ENCODE assay signal across 23 cellular contexts in the genomic region with DNA sequence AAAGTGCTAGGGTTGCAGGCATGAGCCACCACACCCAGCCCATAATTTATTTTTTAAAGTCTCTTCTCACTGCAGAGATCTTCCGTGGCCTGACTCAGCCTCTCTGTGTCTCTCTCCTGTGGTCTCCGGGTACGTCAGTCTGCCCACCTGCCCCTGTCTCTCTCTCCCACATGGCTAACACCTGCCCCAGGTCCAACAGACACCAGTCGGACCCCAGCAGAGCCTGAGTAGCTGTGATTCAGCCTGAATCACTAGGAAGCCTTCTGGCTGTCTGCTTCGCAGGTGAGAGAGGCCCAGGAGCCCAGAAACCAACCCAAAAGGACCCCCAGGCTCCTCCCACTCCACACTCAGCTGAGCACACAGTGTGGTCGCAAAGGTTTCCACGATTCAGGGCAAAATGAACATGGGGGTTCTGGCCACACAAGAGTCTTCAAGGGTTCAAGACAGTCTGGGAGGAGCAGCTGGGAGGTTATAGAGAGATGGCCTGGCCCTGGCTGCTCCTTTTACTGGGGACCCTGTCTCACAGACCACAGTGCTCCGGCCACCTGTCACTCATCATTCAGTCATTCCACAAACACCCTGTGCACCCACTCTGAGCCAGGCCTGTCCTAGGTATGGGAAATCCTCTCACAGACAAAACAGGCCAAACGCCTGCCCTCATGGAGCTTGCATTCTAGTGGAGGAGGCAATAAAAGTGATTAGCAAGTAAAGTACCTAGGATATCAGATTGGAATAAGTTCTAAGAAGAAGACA. TPM values are rescaled to one million over a fixed set of nuclear protein-coding genes. Genes with fewer than 3 reads are reported as not detected.
DNase-seq lines count a peak whose midpoint lies in the region; ATAC-seq, FAIRE-seq and TF ChIP-seq lines count a peak whose summit lies in the region.
"Had no signal": no experiment of that assay in that cellular context is flagged by ENCODE, and none has a peak within 500 bp of the region (broad histone marks: within the 10 kb centered on the region; RNA-seq: fewer than 3 reads in every experiment).

No MANE protein-coding gene starts in this region.

- H2BK12ac ChIP-seq in H9 (ENCODE audit: insufficient read length, low read depth, low read length): no peak overlapping the region

- H3K23me2 ChIP-seq in H9 (ENCODE audit: insufficient read length, low read depth, low read length, poor library complexity, severe bottlenecking): no peaks in the 10 kb centered on the region

- H3K27me3 ChIP-seq in H9 (ENCODE audit: insufficient read depth, low read length): no peaks in the 10 kb centered on the region; the same call in 1 of the 2 replicates
- peaks cover 0 to 30% of the 10 kb centered on the region in 2 experiments; a peak in 2 of 5 replicates for H3K27me3 ChIP-seq in K562 (ENCODE audit: control insufficient read depth in 2 of 2, insufficient read depth in 2 of 2, low read length in 2 of 2)
- H3K27me3 ChIP-seq in foreskin keratinocyte: peaks cover 9% of the 10 kb centered on the region
- peaks cover 14% of the 10 kb centered on the region; the same call in 1 of the 2 replicates for H3K27me3 ChIP-seq in PC-9 (ENCODE audit: insufficient read depth, low read depth)
- H3K27me3 ChIP-seq in CD8-positive, alpha-beta memory T cell (ENCODE audit: insufficient read depth, low read length, poor library complexity, severe bottlenecking): no peaks in the 10 kb centered on the region
- H3K27me3 ChIP-seq: BLaER1 treated with 17β-estradiol and CSF1 and Interleukin-3, amounts not matched to agents 10 nM and 100 nM had no signal

- intact Hi-C loops in K562 (cut with micrococcal nuclease): no loop called here
- intact Hi-C loops in PC-9 (cut with micrococcal nuclease; ENCODE audit: unreplicated experiment): no loop called here

- H4K91ac ChIP-seq in H9 (ENCODE audit: insufficient read length, low read depth, low read length): no peak overlapping the region

- H3K9ac ChIP-seq in H9 (ENCODE audit: extremely low read depth, insufficient read length, low read length) (no peak overlapping the region), K562 (ENCODE audit: insufficient read depth in 1 of 2, low read depth in 2 of 2, low read length in 2 of 2) (no peak overlapping the region)
- H3K9ac ChIP-seq: BLaER1 treated with 17β-estradiol and CSF1 and Interleukin-3, amounts not matched to agents 10 nM and 100 nM had no signal

- H3K18ac ChIP-seq in H9 (ENCODE audit: insufficient read length, low read depth, low read length): no peak overlapping the region

- CTCF ChIA-PET in K562 (lab: Yijun Ruan, JAX; ENCODE audit: low intra/inter-chr PET ratio): no interaction called here
- CTCF ChIA-PET in PC-9 (lab: Charles Lee): interaction anchor here (0.7 kb wide), 1 partner anchor 633 kb away, joined by 3 read pairs; no protein-coding TSS in a partner anchor
- CTCF ChIA-PET in WTC11 (lab: Charles Lee): interaction anchor here (0.8 to 3.4 kb wide), 6 partner anchors 9 to 178 kb away, joined by 3 to 15 read pairs (median 4); partner anchors contain the start of gene RUFY4
- CTCF ChIA-PET in CD8-positive, alpha-beta memory T cell (lab: Charles Lee): no interaction called here

- no CpG with 5 or more reads among the region's 9 CpGs for whole genome bisulfite sequencing in H9 (ENCODE audit: extremely low coverage, insufficient read length, low lambda C conversion rate)
- 0% methylated on average over 8 of the region's 9 CpGs for WGBS in K562 (ENCODE audit: insufficient coverage, low coverage, missing lambda C conversion rate)

- no peaks in the 10 kb centered on the region for H3K79me1 ChIP-seq in H9 (ENCODE audit: insufficient read depth, low read depth, low read length, poor library complexity, severe bottlenecking)

- H3K27me3 Mint-ChIP-seq in H9 (ENCODE audit: low read depth): peaks cover 12% of the 10 kb centered on the region
- no peaks in the 10 kb centered on the region; the same call in 1 of the 2 replicates for H3K27me3 Mint-ChIP-seq in WTC11 (ENCODE audit: low read depth)
- peaks cover 9 to 11% of the 10 kb centered on the region in 2 donors for H3K27me3 Mint-ChIP-seq in CD8-positive, alpha-beta memory T cell

- H3K9me1 ChIP-seq in K562 (ENCODE audit: control insufficient read depth, insufficient read depth, low read length): no peaks in the 10 kb centered on the region

- TF ChIP-seq EP300 in K562 (IDR thresholded peaks at IDR 0.05; ENCODE audit: low read length): no peak

- H3K9me3 Mint-ChIP-seq in H9 (no peaks in the 10 kb centered on the region; a peak in 1 of 5 replicates), WTC11 (peaks cover 3% of the 10 kb centered on the region)
- no peaks in the 10 kb centered on the region for H3K9me3 Mint-ChIP-seq in CD8-positive, alpha-beta memory T cell
- H3K9me3 Mint-ChIP-seq: CD8-positive, alpha-beta T cell; GM23338 had no signal

- H3K56ac ChIP-seq in H9 (ENCODE audit: insufficient read length, low read depth, low read length): no peak overlapping the region

- no peaks in the 10 kb centered on the region for H3K9me2 ChIP-seq in PC-9 (ENCODE audit: insufficient read depth)

- H3K27ac ChIP-seq in H9 (ENCODE audit: insufficient read length, low read depth, low read length) (no peak overlapping the region), K562 (ENCODE audit: extremely low read depth, low read depth, low read length) (no peak overlapping the region), foreskin keratinocyte (no peak overlapping the region), PC-9 (no peak overlapping the region)
- H3K27ac ChIP-seq in CD8-positive, alpha-beta memory T cell (ENCODE audit: low read depth, low read length): no peak overlapping the region
- H3K27ac ChIP-seq: BLaER1 treated with 17β-estradiol and CSF1 and Interleukin-3, amounts not matched to agents 10 nM and 100 nM had no signal

- H3K79me2 ChIP-seq in H9 (ENCODE audit: insufficient read depth, low read length) (no peaks in the 10 kb centered on the region), K562 (ENCODE audit: control insufficient read depth, insufficient read depth, low read length) (no peaks in the 10 kb centered on the region), PC-9 (ENCODE audit: low read depth) (no peaks in the 10 kb centered on the region)

- no peak overlapping the region for H4K8ac ChIP-seq in H9 (replicated peaks; ENCODE audit: insufficient read length, low read depth, low read length)

- H3K4me3 Mint-ChIP-seq in H9: no peak overlapping the region
- no peak overlapping the region for H3K4me3 Mint-ChIP-seq in WTC11
- H3K4me3 Mint-ChIP-seq in CD8-positive, alpha-beta memory T cell: no peak overlapping the region
- H3K4me3 Mint-ChIP-seq: B cell; CD8-positive, alpha-beta T cell; GM23338 had no signal

- H3K4me2 ChIP-seq in H9 (ENCODE audit: insufficient read depth, insufficient read length, low read length): no peak overlapping the region
- H3K4me2 ChIP-seq in K562 (ENCODE audit: insufficient read depth, low read length): no peak overlapping the region
- H3K4me2 ChIP-seq in PC-9: no peak overlapping the region
- H3K4me2 ChIP-seq: BLaER1 treated with 17β-estradiol and CSF1 and Interleukin-3, amounts not matched to agents 10 nM and 100 nM; GM23338 had no signal

- H2AK5ac ChIP-seq in H9 (ENCODE audit: insufficient read length, low read length): no peak overlapping the region

- FAIRE-seq in K562 (lab: Jason Lieb, UNC): no peak
- FAIRE-seq: G401.6, GM12891, GM18507, HepG2 had no signal

- H3K4me3 ChIP-seq in K562: no peak overlapping the region
- H3K4me3 ChIP-seq in PC-9: no peak overlapping the region
- no peak overlapping the region for H3K4me3 ChIP-seq in CD8-positive, alpha-beta memory T cell (ENCODE audit: low read length)
- H3K4me3 ChIP-seq: BLaER1 treated with 17β-estradiol and CSF1 and Interleukin-3, amounts not matched to agents 10 nM and 100 nM; GM23338 had no signal

- no peak overlapping the region for H2BK20ac ChIP-seq in H9 (ENCODE audit: low read depth, low read length, poor library complexity, severe bottlenecking)

- DNase-seq in H9: peak; percentile 15
- DNase-seq in K562 (ENCODE audit: extremely low read depth in 1 of 4, low spot score in 3 of 4): no peak
- DNase-seq in foreskin keratinocyte: peak; percentile 75 to 87
- DNase-seq in myocyte (ENCODE audit: low read depth): peak; percentile 41
- no peak for DNase-seq in PC-9
- DNase-seq in NCI-H524 treated with DMSO at 0.1 percent for 48 hours (lab: John Stamatoyannopoulos, UW): no peak
- DNase-seq in WTC11 (ENCODE audit: low spot score): no peak
- no peak for DNase-seq in CD8-positive, alpha-beta memory T cell
- DNase-seq: CD8-positive, alpha-beta T cell; COR-L47; DMS 273 treated with DMSO at 0.1 percent for 48 hours; DMS53; DND-41; H7 had no signal

- H3K36me3 Mint-ChIP-seq in H9 (ENCODE audit: insufficient read depth in 1 of 3, low read depth in 3 of 3): no peaks in the 10 kb centered on the region; a peak in 1 of 7 replicates
- H3K36me3 Mint-ChIP-seq in WTC11: no peaks in the 10 kb centered on the region
- H3K36me3 Mint-ChIP-seq in CD8-positive, alpha-beta memory T cell: no peaks in the 10 kb centered on the region
- H3K36me3 Mint-ChIP-seq: CD8-positive, alpha-beta T cell; IgD-negative memory B cell had no signal

- H3K4ac ChIP-seq in H9 (ENCODE audit: low read depth, low read length): no peak overlapping the region

- H3K9me3 ChIP-seq in H9 (ENCODE audit: control insufficient read depth, low read depth, low read length) (no peaks in the 10 kb centered on the region), K562 (replicated peaks; ENCODE audit: control insufficient read depth, insufficient read depth, low read depth, low read length) (no peaks in the 10 kb centered on the region), PC-9 (ENCODE audit: insufficient read depth, low read depth) (no peaks in the 10 kb centered on the region)
- H3K9me3 ChIP-seq in CD8-positive, alpha-beta memory T cell (ENCODE audit: low read length): no peaks in the 10 kb centered on the region
- H3K9me3 ChIP-seq: BLaER1 treated with 17β-estradiol and CSF1 and Interleukin-3, amounts not matched to agents 10 nM and 100 nM had no signal

- H4K5ac ChIP-seq in H9 (ENCODE audit: insufficient read length, low read depth, low read length): no peak overlapping the region

- no peak for TF ChIP-seq POLR2A in K562 (conservative IDR thresholded peaks at IDR 0.05)

- H3T11ph ChIP-seq in H9 (ENCODE audit: low read length): no peak overlapping the region

- BruUV-seq in K562 (replicated peaks; lab: Mats Ljungman, UMichigan) (no TSS peak), PC-9 (replicated peaks; lab: Mats Ljungman, UMichigan) (no TSS peak)

- H3K4me1 ChIP-seq in H9 (ENCODE audit: insufficient read depth, low read length): no peaks in the 10 kb centered on the region; the same call in 1 of the 2 replicates
- no peaks in the 10 kb centered on the region for H3K4me1 ChIP-seq in K562 (replicated peaks in 1 of 2; ENCODE audit: control insufficient read depth in 2 of 2, insufficient read depth in 2 of 2, low read length in 2 of 2)
- H3K4me1 ChIP-seq in foreskin keratinocyte: no peaks in the 10 kb centered on the region
- H3K4me1 ChIP-seq in PC-9 (replicated peaks; ENCODE audit: insufficient read depth): no peaks in the 10 kb centered on the region
- H3K4me1 ChIP-seq in CD8-positive, alpha-beta memory T cell (ENCODE audit: insufficient read depth, low read length): no peaks in the 10 kb centered on the region

- no peak overlapping the region for H2BK120ac ChIP-seq in H9 (ENCODE audit: low read depth, low read length, poor library complexity, severe bottlenecking)

- H2BK5ac ChIP-seq in H9 (ENCODE audit: insufficient read length, low read length): no peak overlapping the region

- H3K27ac Mint-ChIP-seq in H9 (no peak overlapping the region), WTC11 (no peak overlapping the region)
- H3K27ac Mint-ChIP-seq in CD8-positive, alpha-beta memory T cell: no peak overlapping the region
- H3K27ac Mint-ChIP-seq: B cell; CD8-positive, alpha-beta T cell; GM23338; IgD-negative memory B cell had no signal

- no peak overlapping the region for H2BK15ac ChIP-seq in H9 (ENCODE audit: low read depth, low read length)

- TF ChIP-seq CTCF in H9 (conservative IDR thresholded peaks at IDR 0.05) (no peak), K562 (IDR thresholded peaks at IDR 0.05 in 2 of 3, conservative IDR thresholded peaks at IDR 0.05 in 1 of 3; ENCODE audit: insufficient read depth in 2 of 3, low read depth in 1 of 3, low read length in 3 of 3) (no peak), foreskin keratinocyte (conservative IDR thresholded peaks at IDR 0.05) (no peak), PC-9 (conservative IDR thresholded peaks at IDR 0.05) (no peak), WTC11 (IDR thresholded peaks at IDR 0.05) (no peak)

- H3K36me3 ChIP-seq in K562 (ENCODE audit: control insufficient read depth, insufficient read depth, low read length): no peaks in the 10 kb centered on the region
- no peaks in the 10 kb centered on the region for H3K36me3 ChIP-seq in PC-9 (ENCODE audit: low read depth)
- H3K36me3 ChIP-seq in CD8-positive, alpha-beta memory T cell (ENCODE audit: insufficient read depth, low read length): no peaks in the 10 kb centered on the region
- H3K36me3 ChIP-seq: BLaER1 treated with 17β-estradiol and CSF1 and Interleukin-3, amounts not matched to agents 10 nM and 100 nM had no signal

- ATAC-seq in K562 (no peak), foreskin keratinocyte (peak; percentile 84), WTC11 (no peak)
- ATAC-seq: CD8-positive, alpha-beta T cell; GM23338; HepG2 had no signal

- no peaks in the 10 kb centered on the region for H4K20me1 ChIP-seq in H9 (ENCODE audit: control insufficient read depth, insufficient read depth, insufficient read length)
- H4K20me1 ChIP-seq in K562 (replicated peaks; ENCODE audit: control insufficient read depth, insufficient read depth, low read length): no peaks in the 10 kb centered on the region
- no peaks in the 10 kb centered on the region for H4K20me1 ChIP-seq in PC-9 (ENCODE audit: insufficient read depth)
- H4K20me1 ChIP-seq: BLaER1 treated with 17β-estradiol and CSF1 and Interleukin-3, amounts not matched to agents 10 nM and 100 nM had no signal

- H2AFZ ChIP-seq in H9 (ENCODE audit: low read length) (no peak overlapping the region), K562 (ENCODE audit: low read depth, low read length) (no peak overlapping the region), PC-9 (no peak overlapping the region)

- no peaks in the 10 kb centered on the region for H3F3A ChIP-seq in PC-9 (ENCODE audit: insufficient read depth, low read depth)

- TF ChIP-seq RAD21 in K562 (CRISPR knock-in tag; conservative IDR thresholded peaks at IDR 0.05 in 1 of 2, IDR thresholded peaks at IDR 0.05 in 1 of 2): no peak

- H3K23ac ChIP-seq in H9 (ENCODE audit: insufficient read length, low read depth, low read length): no peak overlapping the region

- no peak overlapping the region; the same call in 1 of the 2 replicates for H3K14ac ChIP-seq in H9 (ENCODE audit: insufficient read depth, low read length)

- in situ Hi-C loops in K562 (cut with MboI): no loop called here

- POLR2A ChIA-PET in K562 (lab: Yijun Ruan, JAX): no interaction called here
- POLR2A ChIA-PET in PC-9 (lab: Charles Lee; ENCODE audit: unreplicated experiment): no interaction called here
- POLR2A ChIA-PET in WTC11 (lab: Charles Lee): no interaction called here
- POLR2A ChIA-PET in CD8-positive, alpha-beta memory T cell (lab: Charles Lee): no interaction called here

- H3K4me1 Mint-ChIP-seq in H9 (peaks cover 2 to 9% of the 10 kb centered on the region in 2 experiments; a peak in 2 of 4 replicates), WTC11 (peaks cover 10% of the 10 kb centered on the region)
- H3K4me1 Mint-ChIP-seq in CD8-positive, alpha-beta memory T cell: no peaks in the 10 kb centered on the region

RNA-seq across cellular contexts. Expression of gene RUFY4, which starts 8.6 kb away (rescaled TPM):
- 0.44 and 0.66 TPM in 2 replicates for total RNA-seq in H9 (2021)
- not detected in 2 replicates for total RNA-seq in K562 (2011; cell fraction: chromatin; rRNA removed; ENCODE audit: low replicate concordance)
- total RNA-seq in K562 (2011; cell fraction: nucleolus; rRNA removed): not detected in 2 replicates
- total RNA-seq in K562 (2011; cell fraction: nucleoplasm; rRNA removed): not detected in 2 replicates
- not detected in 2 replicates for total RNA-seq in K562 (2014; rRNA removed)
- total RNA-seq in K562 (2014; rRNA removed; fragmentation: Illumina TruSeq; extraction: Trizol): not detected in 2 replicates
- total RNA-seq in K562 (2015; rRNA removed; fragmentation: Illumina TruSeq; extraction: Trizol): not detected in 2 replicates
- total RNA-seq in K562 (2021): not detected in 2 replicates
- not detected in 2 replicates for polyA plus RNA-seq in K562 (2011; rRNA removed)
- not detected in 2 replicates for polyA plus RNA-seq in K562 (2011; cell fraction: cytosol; rRNA removed)
- polyA plus RNA-seq in K562 (2011; cell fraction: nucleus; rRNA removed): 0.04 TPM in 1 of 2 replicates, not detected in the other
- not detected in 2 replicates for polyA plus RNA-seq in K562 (2012)
- not detected in 2 replicates for polyA plus RNA-seq in K562 (2014; fragmentation: Illumina TruSeq; extraction: Trizol)
- polyA plus RNA-seq in K562 (2014; fragmentation: Nextera tagmentation; extraction: Ambion mirVana): not detected
- not detected in 2 replicates for polyA plus RNA-seq in K562 (2014; rRNA removed)
- polyA minus RNA-seq in K562 (2011; rRNA and poly(A)+ RNA removed): not detected in 2 replicates
- polyA minus RNA-seq in K562 (2011; cell fraction: cytosol; rRNA and poly(A)+ RNA removed): not detected in 2 replicates
- not detected in 2 replicates for polyA minus RNA-seq in K562 (2011; cell fraction: nucleus; rRNA and poly(A)+ RNA removed)
- not detected in 2 replicates for total RNA-seq in foreskin keratinocyte
- polyA plus RNA-seq in foreskin keratinocyte: not detected in 2 replicates
- 0.08 TPM in 1 of 2 replicates, not detected in the other for total RNA-seq in myocyte
- polyA plus RNA-seq in myocyte (2012): not detected
- not detected in 2 replicates for total RNA-seq in PC-9 (2021)
- total RNA-seq in WTC11 (2021): 0.31 to 0.64 TPM (median 0.57 TPM) in 3 replicates
- total RNA-seq in CD8-positive, alpha-beta memory T cell: not detected
- polyA plus RNA-seq in CD8-positive, alpha-beta memory T cell: not detected
- total RNA-seq: A172, B cell, GM23338, H7, HepG2 had no signal
- polyA plus RNA-seq: HepG2 had no signal

RNA-seq across cellular contexts. Expression of gene CXCR2, which starts 48.2 kb away (rescaled TPM):
- total RNA-seq in H9 (2021) (0.59 and 0.83 TPM in 2 replicates), K562 (2014; rRNA removed) (not detected in 2 replicates), K562 (2014; rRNA removed; fragmentation: Illumina TruSeq; extraction: Trizol) (not detected in 2 replicates), K562 (2015; rRNA removed; fragmentation: Illumina TruSeq; extraction: Trizol) (not detected in 2 replicates), K562 (2021) (not detected in 2 replicates), foreskin keratinocyte (0.25 and 0.31 TPM in 2 replicates), myocyte (not detected in 2 replicates), PC-9 (2021) (not detected in 2 replicates), WTC11 (2021) (0.34 to 0.96 TPM (median 0.87 TPM) in 3 replicates)
- total RNA-seq in K562 (2011; cell fraction: chromatin; rRNA removed; ENCODE audit: low replicate concordance): not detected in 2 replicates
- total RNA-seq in K562 (2011; cell fraction: nucleolus; rRNA removed): not detected in 2 replicates
- total RNA-seq in K562 (2011; cell fraction: nucleoplasm; rRNA removed): not detected in 2 replicates
- polyA plus RNA-seq in K562 (2011; rRNA removed) (not detected in 2 replicates), K562 (2014; fragmentation: Illumina TruSeq; extraction: Trizol) (not detected in 2 replicates), K562 (2014; fragmentation: Nextera tagmentation; extraction: Ambion mirVana) (not detected), K562 (2014; rRNA removed) (not detected in 2 replicates), foreskin keratinocyte (0.13 and 0.18 TPM in 2 replicates)
- not detected in 2 replicates for polyA plus RNA-seq in K562 (2011; cell fraction: cytosol; rRNA removed)
- not detected in 2 replicates for polyA plus RNA-seq in K562 (2011; cell fraction: nucleus; rRNA removed)
- polyA plus RNA-seq in K562 (2012): 0.03 TPM in 1 of 2 replicates, not detected in the other
- polyA minus RNA-seq in K562 (2011; rRNA and poly(A)+ RNA removed): not detected in 2 replicates
- polyA minus RNA-seq in K562 (2011; cell fraction: cytosol; rRNA and poly(A)+ RNA removed): not detected in 2 replicates
- polyA minus RNA-seq in K562 (2011; cell fraction: nucleus; rRNA and poly(A)+ RNA removed): not detected in 2 replicates
- polyA plus RNA-seq in myocyte (2012): not detected
- total RNA-seq in CD8-positive, alpha-beta memory T cell: not detected
- polyA plus RNA-seq in CD8-positive, alpha-beta memory T cell: 0.85 TPM
- total RNA-seq: A172; B cell; CD8-positive, alpha-beta T cell; H7; HepG2 had no signal
- polyA plus RNA-seq: HepG2 had no signal

Comparison
In these comparisons a context has a peak if more than half of its experiments do, and no peak if none do; other contexts are left out.
1. DNase-seq: peak in H9 (single experiment), foreskin keratinocyte (2 of 2) and myocyte (single experiment); none in K562 (0 of 4), PC-9 (0 of 2), NCI-H524 treated with DMSO at 0.1 percent for 48 hours (single experiment), WTC11 (single experiment) and CD8-positive, alpha-beta memory T cell (0 of 5).
2. CTCF ChIA-PET loops: an anchor here in PC-9 (0.7 kb wide) and WTC11 (0.8 to 3.4 kb wide); none called in K562 and CD8-positive, alpha-beta memory T cell.